In genomic region chr10:16887565-16887964, GRCh38 we compare ENCODE assay signal across 20 cellular contexts.
DNase-seq lines count a peak whose midpoint lies in the region; ATAC-seq and TF ChIP-seq lines count a peak whose summit lies in the region.
"Had no signal": no experiment of that assay in that cellular context is flagged by ENCODE, and none has a peak within 500 bp of the region (broad histone marks: within the 10 kb centered on the region; RNA-seq: fewer than 3 reads in every experiment).

No MANE protein-coding gene starts in this region.

- DNase-seq in BE2C (peak; percentile 17), M059J (ENCODE audit: low read depth) (peak; percentile 29), cardiac fibroblast (ENCODE audit: low read depth in 2 of 2) (peak; percentile 70 to 91), lung microvascular endothelial cell (ENCODE audit: low read depth in 2 of 2) (peak; percentile 87 to 91), WTC11 (ENCODE audit: low spot score) (no peak), GM10266 (ENCODE audit: extremely low spot score) (no peak)
- no peak for DNase-seq in naive thymus-derived CD4-positive, alpha-beta T cell
- DNase-seq: activated CD4-positive, alpha-beta T cell treated with anti-CD3 and anti-CD28 coated beads, Interleukin-2, amount 50 U/mL, for 4 hours; anterior cingulate cortex; DMS79 treated with DMSO at 0.1 percent for 48 hours; effector memory CD4-positive, alpha-beta T cell; immature natural killer cell; MM.1S; ovary; stomach had no signal

- POLR2A ChIA-PET in WTC11 (lab: Charles Lee), result no interaction called here
- POLR2A ChIA-PET in naive thymus-derived CD4-positive, alpha-beta T cell (lab: Charles Lee), result no interaction called here

- H3K27me3 ChIP-seq in BE2C, result no peaks in the 10 kb centered on the region
- no peaks in the 10 kb centered on the region for H3K27me3 ChIP-seq in naive thymus-derived CD4-positive, alpha-beta T cell (ENCODE audit: control insufficient read depth in 2 of 2, insufficient read depth in 2 of 2, low read length in 2 of 2)
- H3K27me3 ChIP-seq: ovary, SJSA1, stomach had no signal

- ATAC-seq in WTC11 (no peak), HG03354 (IDR thresholded peaks at IDR 0.05; ENCODE audit: poor library complexity, severe bottlenecking, unreplicated experiment) (no peak)
- no peak for ATAC-seq in naive thymus-derived CD4-positive, alpha-beta T cell
- ATAC-seq: activated T-helper 17 cell treated with anti-CD3 and anti-CD28 coated beads, Interleukin-2, amount 50 U/mL, for 72 hours had no signal

- H3K4me1 Mint-ChIP-seq in WTC11, result peaks cover 18% of the 10 kb centered on the region
- H3K4me1 Mint-ChIP-seq in naive thymus-derived CD4-positive, alpha-beta T cell, result peaks cover 5 to 9% (median 5%) of the 10 kb centered on the region in 7 donors

- no peaks in the 10 kb centered on the region for H3K9me3 Mint-ChIP-seq in WTC11
- no peaks in the 10 kb centered on the region for H3K9me3 Mint-ChIP-seq in naive thymus-derived CD4-positive, alpha-beta T cell
- H3K9me3 Mint-ChIP-seq: activated T-helper 17 cell treated with anti-CD3 and anti-CD28 coated beads, Interleukin-2, amount 50 U/mL, for 72 hours; immature natural killer cell had no signal

- no peaks in the 10 kb centered on the region for H3K36me3 Mint-ChIP-seq in WTC11
- H3K36me3 Mint-ChIP-seq in naive thymus-derived CD4-positive, alpha-beta T cell, result peaks cover 0 to 22% (median 12%) of the 10 kb centered on the region in 5 donors
- H3K36me3 Mint-ChIP-seq: mesothelial cell of epicardium had no signal

- H3K27ac ChIP-seq in naive thymus-derived CD4-positive, alpha-beta T cell (ENCODE audit: low read depth, low read length), result no peak overlapping the region
- H3K27ac ChIP-seq: BLaER1 treated with 17β-estradiol and CSF1 and Interleukin-3, amounts not matched to agents 10 nM and 100 nM; ovary; SJSA1; stomach had no signal

- no peak overlapping the region for H3K27ac Mint-ChIP-seq in WTC11
- no peak overlapping the region for H3K27ac Mint-ChIP-seq in naive thymus-derived CD4-positive, alpha-beta T cell
- H3K27ac Mint-ChIP-seq: activated T-helper 17 cell treated with anti-CD3 and anti-CD28 coated beads, Interleukin-2, amount 50 U/mL, for 72 hours; immature natural killer cell; mesothelial cell of epicardium had no signal

- intact Hi-C loops in naive thymus-derived CD4-positive, alpha-beta T cell (cut with micrococcal nuclease), result no loop called here

- H3K4me3 Mint-ChIP-seq in WTC11, result no peak overlapping the region
- H3K4me3 Mint-ChIP-seq in naive thymus-derived CD4-positive, alpha-beta T cell, result no peak overlapping the region
- H3K4me3 Mint-ChIP-seq: activated T-helper 17 cell treated with anti-CD3 and anti-CD28 coated beads, Interleukin-2, amount 50 U/mL, for 72 hours; immature natural killer cell; mesothelial cell of epicardium had no signal

- H3K9me3 ChIP-seq in BE2C, result no peaks in the 10 kb centered on the region
- no peaks in the 10 kb centered on the region for H3K9me3 ChIP-seq in naive thymus-derived CD4-positive, alpha-beta T cell (ENCODE audit: control insufficient read depth in 2 of 3, low read length in 3 of 3)
- H3K9me3 ChIP-seq: ovary, SJSA1, stomach had no signal

- TF ChIP-seq CTCF in BE2C (IDR thresholded peaks at IDR 0.05; ENCODE audit: low read depth, low read length), result no peak
- no peak for TF ChIP-seq CTCF in cardiac fibroblast (IDR thresholded peaks at IDR 0.05; ENCODE audit: low read depth, low read length)
- TF ChIP-seq CTCF in WTC11 (IDR thresholded peaks at IDR 0.05), result no peak
- TF ChIP-seq CTCF in GM10266 (IDR thresholded peaks at IDR 0.05; ENCODE audit: control insufficient read depth, insufficient read depth, low read depth, missing control alignments), result no peak

- CTCF ChIA-PET in WTC11 (lab: Charles Lee), result no interaction called here
- CTCF ChIA-PET in naive thymus-derived CD4-positive, alpha-beta T cell (lab: Charles Lee), result no interaction called here

- no peaks in the 10 kb centered on the region; the same call in 1 of the 2 replicates for H3K27me3 Mint-ChIP-seq in WTC11 (ENCODE audit: low read depth)
- H3K27me3 Mint-ChIP-seq in naive thymus-derived CD4-positive, alpha-beta T cell, result peaks cover 0 to 32% (median 0%) of the 10 kb centered on the region in 5 donors
- H3K27me3 Mint-ChIP-seq: activated T-helper 17 cell treated with anti-CD3 and anti-CD28 coated beads, Interleukin-2, amount 50 U/mL, for 72 hours had no signal

- H3K4me3 ChIP-seq in BE2C (ENCODE audit: low read depth, low read length), result no peak overlapping the region
- H3K4me3 ChIP-seq in cardiac fibroblast (replicated peaks in 1 of 2; ENCODE audit: low read depth in 2 of 2, low read length in 2 of 2), result no peak overlapping the region
- no peak overlapping the region for H3K4me3 ChIP-seq in naive thymus-derived CD4-positive, alpha-beta T cell (ENCODE audit: low read length)
- H3K4me3 ChIP-seq: BLaER1 treated with 17β-estradiol and CSF1 and Interleukin-3, amounts not matched to agents 10 nM and 100 nM; ovary; SJSA1; stomach had no signal

- peaks cover 12% of the 10 kb centered on the region for H3K4me1 ChIP-seq in BE2C
- no peaks in the 10 kb centered on the region for H3K4me1 ChIP-seq in naive thymus-derived CD4-positive, alpha-beta T cell (ENCODE audit: control insufficient read depth in 2 of 2, insufficient read depth in 2 of 2, low read length in 2 of 2)
- H3K4me1 ChIP-seq: SJSA1 had no signal

- no peaks in the 10 kb centered on the region for H3K36me3 ChIP-seq in BE2C
- H3K36me3 ChIP-seq in naive thymus-derived CD4-positive, alpha-beta T cell (ENCODE audit: control insufficient read depth in 2 of 3, insufficient read depth in 3 of 3, low read length in 3 of 3), result no peaks in the 10 kb centered on the region
- H3K36me3 ChIP-seq: BLaER1 treated with 17β-estradiol and CSF1 and Interleukin-3, amounts not matched to agents 10 nM and 100 nM; ovary; SJSA1; stomach had no signal

TF ChIP-seq in WTC11, 78 proteins besides CTCF, POLR2A, EP300 and RAD21 (continues in another document):
- TF ChIP-seq SP1 (CRISPR knock-in tag; conservative IDR thresholded peaks at IDR 0.05) (no peak), MLX (CRISPR knock-in tag; IDR thresholded peaks at IDR 0.05) (no peak), MXD4 (CRISPR knock-in tag; IDR thresholded peaks at IDR 0.05; ENCODE audit: borderline replicate concordance) (no peak), MAX (CRISPR knock-in tag; IDR thresholded peaks at IDR 0.05) (no peak), IRF1 (CRISPR knock-in tag; IDR thresholded peaks at IDR 0.05) (no peak), E2F1 (CRISPR knock-in tag; IDR thresholded peaks at IDR 0.05) (no peak), ZMAT4 (CRISPR knock-in tag; IDR thresholded peaks at IDR 0.05) (no peak), ZNF219 (CRISPR knock-in tag; IDR thresholded peaks at IDR 0.05; ENCODE audit: borderline replicate concordance) (no peak)

Comparison
In these comparisons a context has a peak if more than half of its experiments do, and no peak if none do; other contexts are left out.
1. DNase-seq: peak in BE2C (single experiment), M059J (single experiment), cardiac fibroblast (2 of 2) and lung microvascular endothelial cell (2 of 2); none in WTC11 (single experiment), GM10266 (single experiment) and naive thymus-derived CD4-positive, alpha-beta T cell (0 of 9).